ENCODE assay signal across 8 cellular contexts in the genomic region with DNA sequence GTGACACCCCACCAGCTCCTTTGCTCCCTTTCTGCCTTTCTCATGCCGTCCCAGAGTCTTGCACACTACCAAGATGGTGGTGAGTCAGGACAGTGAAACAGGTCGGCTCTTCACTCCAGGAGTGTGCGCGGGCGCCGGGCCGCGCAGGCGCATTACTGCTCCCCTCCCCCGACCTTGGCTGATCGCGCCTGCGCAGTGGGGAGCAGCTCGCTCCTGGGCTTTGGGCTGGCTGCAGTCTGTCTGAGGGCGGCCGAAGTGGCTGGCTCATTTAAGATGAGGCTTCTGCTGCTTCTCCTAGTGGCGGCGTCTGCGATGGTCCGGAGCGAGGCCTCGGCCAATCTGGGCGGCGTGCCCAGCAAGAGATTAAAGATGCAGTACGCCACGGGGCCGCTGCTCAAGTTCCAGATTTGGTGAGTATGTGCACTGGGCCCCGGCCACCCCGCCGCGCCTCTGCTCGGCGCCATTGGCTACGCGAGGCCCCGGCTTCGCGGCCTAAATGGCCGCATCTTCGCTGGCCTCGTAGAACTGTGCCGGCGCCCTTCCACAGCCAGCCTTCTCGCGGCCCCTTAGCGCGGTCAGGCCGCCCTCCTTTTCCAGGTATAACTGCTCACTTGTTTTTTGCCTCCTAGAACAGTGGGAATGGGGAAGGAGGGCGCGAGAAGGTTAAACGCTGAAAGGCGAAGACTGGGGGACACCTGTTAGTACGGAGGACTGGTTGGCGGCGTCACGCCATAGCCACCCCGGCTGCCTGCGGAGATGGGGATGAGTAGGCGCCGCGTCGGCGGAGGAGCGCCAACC. TPM values are rescaled to one million over a fixed set of nuclear protein-coding genes. Genes with fewer than 3 reads are reported as not detected.
DNase-seq lines count a peak whose midpoint lies in the region; ATAC-seq and TF ChIP-seq lines count a peak whose summit lies in the region.

A gene with protein sequence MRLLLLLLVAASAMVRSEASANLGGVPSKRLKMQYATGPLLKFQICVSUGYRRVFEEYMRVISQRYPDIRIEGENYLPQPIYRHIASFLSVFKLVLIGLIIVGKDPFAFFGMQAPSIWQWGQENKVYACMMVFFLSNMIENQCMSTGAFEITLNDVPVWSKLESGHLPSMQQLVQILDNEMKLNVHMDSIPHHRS (plus strand): TSS at position 232 of the 798 bp plus-strand sequence. CDS start 42 bp downstream, at position 274.

- H3K27ac ChIP-seq in angular gyrus (ENCODE audit: low read depth, low read length) (peak within 1 kb of the TSS; percentile 92), right atrium auricular region (peak within 1 kb of the TSS; percentile 96 to 98), uterus (peak within 1 kb of the TSS; percentile 93 to 95)

- TF ChIP-seq CTCF in right atrium auricular region (IDR thresholded peaks at IDR 0.05) (peak in 1 of 2 donors; percentile 23), uterus (IDR thresholded peaks at IDR 0.05) (peak in 3 of 4 experiments; percentile 29 to 50 (median 43))

- DNase-seq in NCI-H187 (lab: John Stamatoyannopoulos, UW) (peak; percentile 90 to 93), T-helper 2 cell (peak; percentile 86 to 96 (median 92)), right atrium auricular region (ENCODE audit: low spot score) (peak; percentile 94), pulmonary artery endothelial cell (ENCODE audit: low read depth, low spot score) (peak; percentile 76), uterus (peak; percentile 95 to 96)

- H3K27me3 ChIP-seq in right atrium auricular region (no peaks in the 10 kb centered on the region), uterus (no peaks in the 10 kb centered on the region)

- H3K4me3 ChIP-seq in right atrium auricular region (peak within 1 kb of the TSS; percentile 71 to 78), uterus (peak within 1 kb of the TSS; percentile 62 to 72)

- intact Hi-C loops in uterus (cut with DNase I; ENCODE audit: low total_unique reads) = loop anchor here (5.0 kb wide), 1 partner anchor 99 kb away; the partner anchor contains the start of gene ERICH6

- TF ChIP-seq POLR2A in GM15510 (IDR thresholded peaks at IDR 0.05; ENCODE audit: borderline replicate concordance, extremely low read depth, insufficient read length) (peak; percentile 99), uterus (IDR thresholded peaks at IDR 0.05) (peak; percentile 87 to 95)

- H3K4me1 ChIP-seq in right atrium auricular region (peaks cover 0 to 57% of the 10 kb centered on the region in 2 donors), uterus (no peaks in the 10 kb centered on the region)

- H3K36me3 ChIP-seq in right atrium auricular region (no peaks in the 10 kb centered on the region), uterus (no peaks in the 10 kb centered on the region)

- H3K9me3 ChIP-seq in right atrium auricular region (no peaks in the 10 kb centered on the region), uterus (no peaks in the 10 kb centered on the region)

- ATAC-seq in HG02885 (IDR thresholded peaks at IDR 0.05; ENCODE audit: poor library complexity, unreplicated experiment) = peak; percentile 57

RNA-seq across cellular contexts. Expression of the gene that starts here (rescaled TPM):
- total RNA-seq in right atrium auricular region (100 to 1,000 TPM in 1 of 2 donors, 10 to 100 TPM in 1; 73.6 to 137 TPM), pulmonary artery endothelial cell (291 and 391 TPM in 2 replicates), uterus (100 to 1,000 TPM in 3 of 4 donors, 10 to 100 TPM in 1; 98.0 to 158 (median 111) TPM)

Comparison
In these comparisons a context has a peak if more than half of its experiments do, and no peak if none do; other contexts are left out.
1. Peak in every context shown above with its lines: DNase-seq, ATAC-seq, H3K4me3 ChIP-seq and H3K27ac ChIP-seq.